16 cellular contexts compared by ENCODE assay signal in genomic region chr19:5123646-5124045, GRCh38.
A peak's percentile ranks its signal among the peaks of the same experiment; 100 is the strongest.
DNase-seq lines count a peak whose midpoint lies in the region; ATAC-seq lines count a peak whose summit lies in the region.
"Had no signal": no experiment of that assay in that cellular context is flagged by ENCODE, and none has a peak within 500 bp of the region (broad histone marks: within the 10 kb centered on the region; RNA-seq: fewer than 3 reads in every experiment).

No MANE protein-coding gene starts in this region.

- CTCF ChIA-PET in activated CD4-positive, alpha-beta T cell treated with anti-CD3 and anti-CD28 coated beads, Interleukin-2, amount 10 ng/mL, durations not matched to agents 7 days and 5 days (lab: Charles Lee), result no interaction called here
- CTCF ChIA-PET in activated CD4-positive, alpha-beta T cell treated with anti-CD3 and anti-CD28 coated beads for 36 hours (lab: Charles Lee), result interaction anchor here (0.6 kb wide), 1 partner anchor 936 kb away, joined by 3 read pairs; no protein-coding TSS in a partner anchor

- H3K9me3 Mint-ChIP-seq in activated CD4-positive, alpha-beta T cell treated with anti-CD3 and anti-CD28 coated beads, Interleukin-2, amount 10 ng/mL, durations not matched to agents 7 days and 5 days, result no peaks in the 10 kb centered on the region
- no peaks in the 10 kb centered on the region for H3K9me3 Mint-ChIP-seq in activated CD4-positive, alpha-beta T cell treated with anti-CD3 and anti-CD28 coated beads for 36 hours (ENCODE audit: low read depth)
- no peaks in the 10 kb centered on the region for H3K9me3 Mint-ChIP-seq in IgD-negative memory B cell
- H3K9me3 Mint-ChIP-seq in stimulated activated naive B cell treated with anti-CD40 and anti-IgM and Interleukin-4, amounts not matched to agents 10 μg/mL and 1 μg/mL and 100 μg/mL, for 72 hours, result no peaks in the 10 kb centered on the region
- no peaks in the 10 kb centered on the region for H3K9me3 Mint-ChIP-seq in activated T-cell treated with anti-CD3 and anti-CD28 coated beads, Interleukin-2, amount 50 U/mL, for 24 hours

- H3K36me3 Mint-ChIP-seq in activated CD4-positive, alpha-beta T cell treated with anti-CD3 and anti-CD28 coated beads, Interleukin-2, amount 10 ng/mL, durations not matched to agents 7 days and 5 days (ENCODE audit: low read depth), result no peaks in the 10 kb centered on the region
- peaks cover 9% of the 10 kb centered on the region for H3K36me3 Mint-ChIP-seq in activated CD4-positive, alpha-beta T cell treated with anti-CD3 and anti-CD28 coated beads for 36 hours (ENCODE audit: low read depth)
- peaks cover 4% of the 10 kb centered on the region for H3K36me3 Mint-ChIP-seq in IgD-negative memory B cell
- peaks cover 2 to 26% of the 10 kb centered on the region in 2 donors for H3K36me3 Mint-ChIP-seq in stimulated activated naive B cell treated with anti-CD40 and anti-IgM and Interleukin-4, amounts not matched to agents 10 μg/mL and 1 μg/mL and 100 μg/mL, for 72 hours
- H3K36me3 Mint-ChIP-seq in activated T-cell treated with anti-CD3 and anti-CD28 coated beads, Interleukin-2, amount 50 U/mL, for 24 hours (ENCODE audit: low read depth), result peaks cover 20% of the 10 kb centered on the region

- H3K4me3 Mint-ChIP-seq in activated CD4-positive, alpha-beta T cell treated with anti-CD3 and anti-CD28 coated beads, Interleukin-2, amount 10 ng/mL, durations not matched to agents 7 days and 5 days, result no peak overlapping the region
- no peak overlapping the region for H3K4me3 Mint-ChIP-seq in activated CD4-positive, alpha-beta T cell treated with anti-CD3 and anti-CD28 coated beads for 36 hours
- H3K4me3 Mint-ChIP-seq in IgD-negative memory B cell, result peak overlapping the region in 1 of 4 donors; percentile 74
- no peak overlapping the region for H3K4me3 Mint-ChIP-seq in stimulated activated naive B cell treated with anti-CD40 and anti-IgM and Interleukin-4, amounts not matched to agents 10 μg/mL and 1 μg/mL and 100 μg/mL, for 72 hours
- H3K4me3 Mint-ChIP-seq in activated T-cell treated with anti-CD3 and anti-CD28 coated beads, Interleukin-2, amount 50 U/mL, for 24 hours, result no peak overlapping the region

- no peak for ATAC-seq in activated CD4-positive, alpha-beta T cell treated with anti-CD3 and anti-CD28 coated beads for 36 hours
- ATAC-seq in stimulated activated naive B cell treated with anti-CD40 and anti-IgM and Interleukin-4, amounts not matched to agents 10 μg/mL and 1 μg/mL and 100 μg/mL, for 72 hours (replicated peaks), result no peak

- no peak for DNase-seq in activated CD4-positive, alpha-beta T cell treated with anti-CD3 and anti-CD28 coated beads, Interleukin-2, amount 10 ng/mL, durations not matched to agents 7 days and 5 days
- no peak for DNase-seq in activated CD4-positive, alpha-beta T cell treated with anti-CD3 and anti-CD28 coated beads for 36 hours
- DNase-seq in islet precursor cell (peak; percentile 76), SHP77 (lab: John Stamatoyannopoulos, UW) (no peak), NCI-H1694 treated with DMSO at 0.1 percent for 48 hours (lab: John Stamatoyannopoulos, UW) (no peak)
- no peak for DNase-seq in stimulated activated naive B cell treated with anti-CD40 and anti-IgM and Interleukin-4, amounts not matched to agents 10 μg/mL and 1 μg/mL and 100 μg/mL, for 72 hours
- DNase-seq in activated T-cell treated with anti-CD3 and anti-CD28 coated beads, Interleukin-2, amount 50 U/mL, for 24 hours, result no peak
- DNase-seq: COR-L47, DMS153, EL, NCI-H1436, NCI-H2081 treated with DMSO at 0.1 percent for 48 hours, NCI-H2227 treated with DMSO at 0.1 percent for 48 hours, NCI-H526, OCI-M1 had no signal

- H3K27ac Mint-ChIP-seq in activated CD4-positive, alpha-beta T cell treated with anti-CD3 and anti-CD28 coated beads, Interleukin-2, amount 10 ng/mL, durations not matched to agents 7 days and 5 days, result peak overlapping the region; percentile 50
- no peak overlapping the region for H3K27ac Mint-ChIP-seq in activated CD4-positive, alpha-beta T cell treated with anti-CD3 and anti-CD28 coated beads for 36 hours
- peak overlapping the region in 2 of 3 donors; percentile 35 to 80 for H3K27ac Mint-ChIP-seq in IgD-negative memory B cell
- H3K27ac Mint-ChIP-seq in stimulated activated naive B cell treated with anti-CD40 and anti-IgM and Interleukin-4, amounts not matched to agents 10 μg/mL and 1 μg/mL and 100 μg/mL, for 72 hours, result peak overlapping the region; percentile 88
- no peak overlapping the region for H3K27ac Mint-ChIP-seq in activated T-cell treated with anti-CD3 and anti-CD28 coated beads, Interleukin-2, amount 50 U/mL, for 24 hours

- POLR2A ChIA-PET in activated CD4-positive, alpha-beta T cell treated with anti-CD3 and anti-CD28 coated beads, Interleukin-2, amount 10 ng/mL, durations not matched to agents 7 days and 5 days (lab: Charles Lee), result no interaction called here
- POLR2A ChIA-PET in activated CD4-positive, alpha-beta T cell treated with anti-CD3 and anti-CD28 coated beads for 36 hours (lab: Charles Lee), result no interaction called here

- H3K27me3 Mint-ChIP-seq in activated CD4-positive, alpha-beta T cell treated with anti-CD3 and anti-CD28 coated beads, Interleukin-2, amount 10 ng/mL, durations not matched to agents 7 days and 5 days, result no peaks in the 10 kb centered on the region
- no peaks in the 10 kb centered on the region for H3K27me3 Mint-ChIP-seq in activated CD4-positive, alpha-beta T cell treated with anti-CD3 and anti-CD28 coated beads for 36 hours
- H3K27me3 Mint-ChIP-seq in IgD-negative memory B cell, result no peaks in the 10 kb centered on the region
- no peaks in the 10 kb centered on the region for H3K27me3 Mint-ChIP-seq in stimulated activated naive B cell treated with anti-CD40 and anti-IgM and Interleukin-4, amounts not matched to agents 10 μg/mL and 1 μg/mL and 100 μg/mL, for 72 hours
- H3K27me3 Mint-ChIP-seq in activated T-cell treated with anti-CD3 and anti-CD28 coated beads, Interleukin-2, amount 50 U/mL, for 24 hours, result no peaks in the 10 kb centered on the region

- H3K4me1 Mint-ChIP-seq in activated CD4-positive, alpha-beta T cell treated with anti-CD3 and anti-CD28 coated beads, Interleukin-2, amount 10 ng/mL, durations not matched to agents 7 days and 5 days, result peaks cover 7% of the 10 kb centered on the region
- peaks cover 7% of the 10 kb centered on the region for H3K4me1 Mint-ChIP-seq in activated CD4-positive, alpha-beta T cell treated with anti-CD3 and anti-CD28 coated beads for 36 hours
- peaks cover 21 to 23% (median 23%) of the 10 kb centered on the region in 3 donors for H3K4me1 Mint-ChIP-seq in IgD-negative memory B cell
- peaks cover 46 to 87% of the 10 kb centered on the region in 2 donors for H3K4me1 Mint-ChIP-seq in stimulated activated naive B cell treated with anti-CD40 and anti-IgM and Interleukin-4, amounts not matched to agents 10 μg/mL and 1 μg/mL and 100 μg/mL, for 72 hours
- peaks cover 25% of the 10 kb centered on the region for H3K4me1 Mint-ChIP-seq in activated T-cell treated with anti-CD3 and anti-CD28 coated beads, Interleukin-2, amount 50 U/mL, for 24 hours (ENCODE audit: low read depth)

- intact Hi-C loops in activated CD4-positive, alpha-beta T cell treated with anti-CD3 and anti-CD28 coated beads for 36 hours (cut with DNase I, micrococcal nuclease), result no loop called here

Comparison
In these comparisons a context has a peak if more than half of its experiments do, and no peak if none do; other contexts are left out.
1. H3K27ac Mint-ChIP-seq: peak in activated CD4-positive, alpha-beta T cell treated with anti-CD3 and anti-CD28 coated beads, Interleukin-2, amount 10 ng/mL, durations not matched to agents 7 days and 5 days (single experiment), IgD-negative memory B cell (2 of 3) and stimulated activated naive B cell treated with anti-CD40 and anti-IgM and Interleukin-4, amounts not matched to agents 10 μg/mL and 1 μg/mL and 100 μg/mL, for 72 hours (single experiment); none in activated CD4-positive, alpha-beta T cell treated with anti-CD3 and anti-CD28 coated beads for 36 hours (single experiment) and activated T-cell treated with anti-CD3 and anti-CD28 coated beads, Interleukin-2, amount 50 U/mL, for 24 hours (single experiment).